7 cellular contexts compared by ENCODE assay signal in genomic region chrX:140572724-140573123, GRCh38.
A peak's percentile ranks its signal among the peaks of the same experiment; 100 is the strongest.
DNase-seq lines count a peak whose midpoint lies in the region; ATAC-seq and TF ChIP-seq lines count a peak whose summit lies in the region.

No MANE protein-coding gene starts in this region.

- no peak overlapping the region for H3K4me2 ChIP-seq in DOHH2 (ENCODE audit: low read length)

- no peaks in the 10 kb centered on the region for H3K4me1 ChIP-seq in DOHH2 (ENCODE audit: control insufficient read depth, low read length)
- no peaks in the 10 kb centered on the region for H3K4me1 ChIP-seq in RWPE2 (ENCODE audit: insufficient read depth, poor library complexity, severe bottlenecking)

- no peak for DNase-seq in RWPE2 (ENCODE audit: low spot score)
- peak; percentile 1 for DNase-seq in fibroblast of villous mesenchyme (ENCODE audit: low read depth)
- DNase-seq in skeletal muscle cell (ENCODE audit: low read depth), result peak; percentile 3
- DNase-seq in KG1 (lab: John Stamatoyannopoulos, UW), result no peak

- no peaks in the 10 kb centered on the region for H3K9me3 ChIP-seq in DOHH2 (ENCODE audit: control insufficient read depth, insufficient read depth, low read length)
- H3K9me3 ChIP-seq in RWPE2 (ENCODE audit: severe bottlenecking), result no peaks in the 10 kb centered on the region

- no peak overlapping the region for H3K4me3 ChIP-seq in DOHH2 (ENCODE audit: low read length)
- no peak overlapping the region for H3K4me3 ChIP-seq in RWPE2 (ENCODE audit: severe bottlenecking)
- H3K4me3 ChIP-seq in fibroblast of villous mesenchyme (ENCODE audit: low read depth, low read length), result no peak overlapping the region
- no peak overlapping the region for H3K4me3 ChIP-seq in skeletal muscle cell (ENCODE audit: low read depth, low read length)

- H3K27ac ChIP-seq in DOHH2 (ENCODE audit: low read depth, low read length) (no peak overlapping the region), RWPE2 (ENCODE audit: poor library complexity, severe bottlenecking) (no peak overlapping the region)

- TF ChIP-seq CTCF in DOHH2 (IDR thresholded peaks at IDR 0.05; ENCODE audit: low read depth, low read length, poor library complexity, severe bottlenecking) (peak; percentile 63), RWPE2 (IDR thresholded peaks at IDR 0.05; ENCODE audit: poor library complexity, severe bottlenecking) (peak; percentile 65), fibroblast of villous mesenchyme (IDR thresholded peaks at IDR 0.05; ENCODE audit: insufficient read depth, low read depth, low read length) (peak; percentile 34)

- H3K27me3 ChIP-seq in DOHH2 (ENCODE audit: control insufficient read depth, low read length) (no peaks in the 10 kb centered on the region), RWPE2 (ENCODE audit: insufficient read depth, poor library complexity, severe bottlenecking) (no peaks in the 10 kb centered on the region)

- no peaks in the 10 kb centered on the region for H3K79me2 ChIP-seq in DOHH2 (ENCODE audit: control insufficient read depth, low read length)

- no peaks in the 10 kb centered on the region for H3F3A ChIP-seq in DOHH2 (ENCODE audit: control insufficient read depth, insufficient read depth)

- H3K36me3 ChIP-seq in DOHH2 (ENCODE audit: control insufficient read depth, low read length) (no peaks in the 10 kb centered on the region), RWPE2 (ENCODE audit: low read depth) (no peaks in the 10 kb centered on the region)

- ATAC-seq in GM18870 (IDR thresholded peaks at IDR 0.05; ENCODE audit: unreplicated experiment) (peak; percentile 94), HG03342 (IDR thresholded peaks at IDR 0.05; ENCODE audit: unreplicated experiment) (peak; percentile 92), RWPE2 (ENCODE audit: low read depth) (peak; percentile 53; the same call in 1 of the 3 replicates)

- H3K9me2 ChIP-seq in DOHH2 (replicated peaks; ENCODE audit: control insufficient read depth, low read length), result no peaks in the 10 kb centered on the region

- no peaks in the 10 kb centered on the region for H4K20me1 ChIP-seq in DOHH2 (ENCODE audit: control insufficient read depth, insufficient read depth, low read depth, low read length)

Comparison
In these comparisons a context has a peak if more than half of its experiments do, and no peak if none do; other contexts are left out.
1. DNase-seq: peak in fibroblast of villous mesenchyme (single experiment) and skeletal muscle cell (single experiment); none in RWPE2 (single experiment) and KG1 (single experiment).
2. Peak in every context shown above with its lines, with median percentiles within 50 percentile points of each other: CTCF ChIP-seq and ATAC-seq.